Comparison of ENCODE assay signal across 23 cellular contexts in the genomic region with DNA sequence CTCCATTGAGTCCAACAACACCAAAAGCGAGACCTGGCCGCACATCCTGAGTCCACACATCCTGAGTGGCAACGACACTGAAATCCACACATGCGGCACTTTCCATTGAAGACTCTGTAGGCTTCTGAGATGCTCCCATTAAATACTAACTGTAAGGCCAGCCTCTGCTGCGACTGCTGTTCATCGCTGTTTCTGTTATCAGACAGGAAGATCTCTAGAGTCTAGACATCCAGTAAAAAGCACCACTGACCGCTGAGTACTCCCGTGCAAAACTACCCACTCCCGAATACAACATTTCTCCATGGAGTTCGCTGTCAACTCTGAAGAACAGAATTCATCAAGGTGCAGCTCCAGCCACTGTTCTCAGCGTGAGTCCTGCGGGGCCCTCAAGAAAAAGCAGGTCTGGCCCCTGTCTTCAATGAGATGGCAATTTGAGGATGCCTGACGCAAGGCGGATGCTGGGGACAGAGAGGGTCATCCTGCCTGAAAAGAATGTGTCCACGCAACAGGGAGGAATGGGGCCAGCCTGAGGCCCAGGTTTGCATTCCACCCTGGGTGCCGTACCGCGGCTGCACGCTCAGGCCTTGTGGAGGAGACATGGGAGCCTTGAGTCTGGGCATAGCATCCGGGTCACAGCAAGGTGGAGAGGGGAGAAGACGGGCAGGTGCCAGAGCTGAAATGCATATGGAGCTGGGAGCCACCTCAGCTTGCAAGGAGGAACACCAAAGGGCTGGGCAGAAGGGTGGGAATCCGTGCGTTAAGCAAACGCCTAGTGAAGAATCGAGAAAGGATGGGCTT.
"Had no signal": no experiment of that assay in that cellular context is flagged by ENCODE, and none has a peak within 500 bp of the region (broad histone marks: within the 10 kb centered on the region; RNA-seq: fewer than 3 reads in every experiment).

No MANE protein-coding gene starts in this region.

- H3K27ac ChIP-seq: ascending aorta, body of pancreas, Peyer's patch, RWPE1, SJCRH30 had no signal

- H3K9me3 Mint-ChIP-seq: activated CD4-positive, alpha-beta memory T cell treated with anti-CD3 and anti-CD28 coated beads, Interleukin-2, amount 10 ng/mL, durations not matched to agents 7 days and 5 days; activated naive CD4-positive, alpha-beta T cell treated with anti-CD3 and anti-CD28 coated beads, Interleukin-2, amount 50 U/mL, for 24 hours; activated T-cell treated with anti-CD3 and anti-CD28 coated beads, Interleukin-2, amount 50 U/mL, for 72 hours; activated T-helper 2 cell treated with anti-CD3 and anti-CD28 coated beads, Interferon-gamma antibody, Interleukin-2, Interleukin-4, amounts not matched to agents 10 μg/mL and 5 μg/mL and 100 μg/mL, durations not matched to agents 14 hours and 24 hours and 36 hours; central memory CD8-positive, alpha-beta T cell; T-cell had no signal

- H3K4me3 ChIP-seq: ascending aorta, body of pancreas, Peyer's patch, SJCRH30 had no signal

- H3K36me3 ChIP-seq: SJCRH30 had no signal

- H3K4me1 ChIP-seq: SJCRH30 had no signal

- H3K9me3 ChIP-seq: ascending aorta, body of pancreas, Peyer's patch, SJCRH30 had no signal

- H3K4me3 Mint-ChIP-seq: activated CD4-positive, alpha-beta memory T cell treated with anti-CD3 and anti-CD28 coated beads, Interleukin-2, amount 10 ng/mL, durations not matched to agents 7 days and 5 days; activated CD4-positive, alpha-beta T cell treated with anti-CD3 and anti-CD28 coated beads for 36 hours; activated naive CD4-positive, alpha-beta T cell treated with anti-CD3 and anti-CD28 coated beads, Interleukin-2, amount 50 U/mL, for 24 hours; activated T-cell treated with anti-CD3 and anti-CD28 coated beads, Interleukin-2, amount 50 U/mL, for 72 hours; central memory CD8-positive, alpha-beta T cell; T-cell had no signal

- H3K27me3 ChIP-seq: ascending aorta, body of pancreas, Peyer's patch, SJCRH30 had no signal

- H3K27me3 Mint-ChIP-seq: activated CD4-positive, alpha-beta memory T cell treated with anti-CD3 and anti-CD28 coated beads, Interleukin-2, amount 10 ng/mL, durations not matched to agents 7 days and 5 days; activated CD4-positive, alpha-beta T cell treated with anti-CD3 and anti-CD28 coated beads for 36 hours; activated naive CD4-positive, alpha-beta T cell treated with anti-CD3 and anti-CD28 coated beads, Interleukin-2, amount 50 U/mL, for 24 hours; T-cell had no signal

- ATAC-seq: activated CD4-positive, alpha-beta T cell treated with anti-CD3 and anti-CD28 coated beads for 36 hours; activated T-cell treated with anti-CD3 and anti-CD28 coated beads, Interleukin-2, amount 50 U/mL, for 72 hours; body of pancreas; T-cell had no signal

- H3K4me1 Mint-ChIP-seq: activated CD4-positive, alpha-beta memory T cell treated with anti-CD3 and anti-CD28 coated beads, Interleukin-2, amount 10 ng/mL, durations not matched to agents 7 days and 5 days; activated CD4-positive, alpha-beta T cell treated with anti-CD3 and anti-CD28 coated beads for 36 hours; central memory CD8-positive, alpha-beta T cell had no signal

- DNase-seq: activated CD4-positive, alpha-beta memory T cell treated with anti-CD3 and anti-CD28 coated beads, Interleukin-2, amount 10 ng/mL, durations not matched to agents 7 days and 5 days; activated CD4-positive, alpha-beta T cell treated with anti-CD3 and anti-CD28 coated beads for 36 hours; activated CD4-positive, alpha-beta T cell treated with anti-CD3 and anti-CD28 coated beads, Interleukin-2, amount 50 U/mL, for 1 hour; activated naive CD4-positive, alpha-beta T cell; activated T-cell treated with anti-CD3 and anti-CD28 coated beads for 4 hours; activated T-cell treated with anti-CD3 and anti-CD28 coated beads, Interleukin-2, amount 50 U/mL, for 72 hours; body of pancreas; MM.1S; NCI-H1105 treated with DMSO at 0.1 percent for 48 hours; NCI-H1436 treated with DMSO at 0.1 percent for 48 hours; NCI-H187; NCI-H2081; NCI-H69; Peyer's patch; Right ventricle myocardium superior; SJCRH30; T-cell; WERI-Rb-1 had no signal

- H3K27ac Mint-ChIP-seq: activated CD4-positive, alpha-beta memory T cell treated with anti-CD3 and anti-CD28 coated beads, Interleukin-2, amount 10 ng/mL, durations not matched to agents 7 days and 5 days; activated CD4-positive, alpha-beta T cell treated with anti-CD3 and anti-CD28 coated beads for 36 hours; activated T-cell treated with anti-CD3 and anti-CD28 coated beads, Interleukin-2, amount 50 U/mL, for 72 hours; activated T-helper 2 cell treated with anti-CD3 and anti-CD28 coated beads, Interferon-gamma antibody, Interleukin-2, Interleukin-4, amounts not matched to agents 10 μg/mL and 5 μg/mL and 100 μg/mL, durations not matched to agents 14 hours and 24 hours and 36 hours; T-cell had no signal
